Comparison of ENCODE assay signal across 25 cellular contexts in the genomic region with DNA sequence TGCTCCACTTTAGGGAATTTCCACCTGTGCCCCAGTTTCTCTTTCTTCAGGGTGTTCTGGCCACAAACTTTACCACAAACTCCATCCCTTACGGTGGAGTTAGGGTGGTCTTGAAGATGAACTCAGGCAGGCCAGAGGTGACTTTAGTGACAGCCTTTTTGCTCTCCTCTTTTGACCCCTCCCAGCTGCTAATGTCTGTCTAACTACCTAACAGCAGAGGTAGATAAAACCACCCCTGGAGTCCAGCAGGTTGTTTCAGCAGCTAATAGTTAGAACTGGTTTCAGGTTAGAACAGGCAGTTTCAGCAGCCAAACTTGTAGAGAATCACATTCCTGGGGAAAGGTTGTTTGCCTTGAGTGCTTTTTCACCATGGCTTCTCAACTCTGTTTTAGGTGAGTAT.
"Had no signal": no experiment of that assay in that cellular context is flagged by ENCODE, and none has a peak within 500 bp of the region (broad histone marks: within the 10 kb centered on the region; RNA-seq: fewer than 3 reads in every experiment).

No MANE protein-coding gene starts in this region.

- DNase-seq: activated CD4-positive, alpha-beta memory T cell treated with anti-CD3 and anti-CD28 coated beads, Interleukin-2, amount 10 ng/mL, durations not matched to agents 7 days and 5 days; activated CD4-positive, alpha-beta T cell treated with anti-CD3 and anti-CD28 coated beads for 1 hour; activated CD4-positive, alpha-beta T cell treated with anti-CD3 and anti-CD28 coated beads for 48 hours; activated CD4-positive, CD25-positive, alpha-beta regulatory T cell; activated CD8-positive, alpha-beta memory T cell treated with anti-CD3 and anti-CD28 coated beads for 24 hours; activated CD8-positive, alpha-beta memory T cell treated with anti-CD3 and anti-CD28 coated beads, Interleukin-2, amount 10 ng/mL, durations not matched to agents 7 days and 5 days; activated CD8-positive, alpha-beta memory T cell treated with anti-CD3 and anti-CD28 coated beads, Interleukin-2, amount 50 U/mL, for 48 hours; activated effector memory CD4-positive, alpha-beta T cell treated with Interleukin-2 at 50 U/mL for 16 hours; activated naive CD4-positive, alpha-beta T cell treated with anti-CD3 and anti-CD28 coated beads, Interleukin-2, amount 10 ng/mL, durations not matched to agents 7 days and 5 days; activated naive CD8-positive, alpha-beta T cell treated with anti-CD3 and anti-CD28 coated beads, Interleukin-2, amount 50 U/mL, for 24 hours; activated T-cell treated with anti-CD3 and anti-CD28 coated beads, Interleukin-2, amount 50 U/mL, for 48 hours; anterior cingulate cortex; brain microvascular endothelial cell; central memory CD4-positive, alpha-beta T cell; NCI-H1092 treated with DMSO at 0.1 percent for 48 hours; NCI-H1417 treated with DMSO at 0.1 percent for 48 hours; NCI-H1930; NCI-H2081 treated with DMSO at 0.1 percent for 48 hours; NCI-H345; NCI-H524 treated with DMSO at 0.1 percent for 48 hours; NCI-H748 treated with DMSO at 0.1 percent for 48 hours; Right ventricle myocardium superior; T1000; WERI-Rb-1 had no signal

- H3K27ac ChIP-seq: brain microvascular endothelial cell, KMS-11, WERI-Rb-1 had no signal

- H3K27me3 ChIP-seq: brain microvascular endothelial cell had no signal

- H3K4me2 ChIP-seq: KMS-11 had no signal

- ATAC-seq: activated CD8-positive, alpha-beta memory T cell treated with anti-CD3 and anti-CD28 coated beads, Interleukin-2, amount 10 ng/mL, durations not matched to agents 7 days and 5 days; activated naive CD8-positive, alpha-beta T cell treated with anti-CD3 and anti-CD28 coated beads, Interleukin-2, amount 50 U/mL, for 24 hours had no signal

- H3K36me3 ChIP-seq: brain microvascular endothelial cell, WERI-Rb-1 had no signal

- H3K9ac ChIP-seq: KMS-11 had no signal
